ENCODE assay signal across 1 cellular context in the genomic region with DNA sequence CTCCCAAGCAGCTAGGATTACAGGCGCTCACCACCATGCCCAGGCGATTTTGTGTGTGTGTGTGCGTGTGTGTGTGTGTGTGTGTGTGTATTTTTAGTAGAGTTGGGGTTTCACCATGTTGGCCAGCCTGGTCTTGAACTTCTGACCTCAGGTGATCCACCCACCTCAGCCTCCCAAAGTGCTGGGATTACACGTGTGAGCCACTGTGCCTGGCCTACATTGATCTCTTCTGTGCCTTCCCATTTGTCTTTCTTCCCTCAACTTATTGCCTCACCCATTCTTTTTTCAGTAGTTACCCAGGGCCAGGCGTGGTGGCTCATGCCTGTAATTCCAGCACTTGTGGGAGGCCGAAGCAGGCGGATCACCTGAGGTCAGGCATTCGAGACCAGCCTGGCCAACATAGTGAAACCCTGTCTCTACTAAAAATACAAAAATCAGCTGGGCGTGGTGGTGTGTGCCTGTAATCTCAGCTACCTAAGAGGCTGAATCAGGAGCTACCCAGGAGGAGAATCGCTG. TPM values are rescaled to one million over a fixed set of nuclear protein-coding genes. Genes with fewer than 3 reads are reported as not detected.
"Had no signal": no experiment of that assay in that cellular context is flagged by ENCODE, and none has a peak within 500 bp of the region (broad histone marks: within the 10 kb centered on the region; RNA-seq: fewer than 3 reads in every experiment).

No MANE protein-coding gene starts in this region.

RNA-seq across cellular contexts. Expression of gene CXADR, which starts 11.2 kb away (rescaled TPM):
- total RNA-seq: activated B cell treated with CpG ODN at 0.5 μM for 24 hours had no signal
